In the genomic region with DNA sequence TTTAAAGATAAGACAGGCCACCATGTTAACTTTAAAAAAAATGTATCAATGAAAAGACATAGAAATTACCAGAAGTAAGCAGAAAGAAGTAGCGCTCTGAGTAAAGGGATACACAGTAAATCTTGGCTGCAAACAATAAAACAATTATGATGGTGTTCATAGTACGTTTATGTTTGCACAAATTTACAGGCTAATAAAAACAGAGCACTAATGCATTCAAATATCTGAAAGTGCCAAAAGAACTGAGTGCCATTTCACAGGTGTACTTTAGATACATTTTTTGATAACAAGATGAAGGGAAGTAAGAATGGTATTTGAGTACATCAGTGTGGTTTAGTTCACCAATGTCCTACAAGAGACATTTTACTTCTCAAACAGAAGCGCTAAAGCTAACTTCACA, we compare ENCODE assay signal across 19 cellular contexts.
"Had no signal": no experiment of that assay in that cellular context is flagged by ENCODE, and none has a peak within 500 bp of the region (broad histone marks: within the 10 kb centered on the region; RNA-seq: fewer than 3 reads in every experiment).

No MANE protein-coding gene starts in this region.

- DNase-seq: effector memory CD4-positive, alpha-beta T cell; hypothalamus; kidney glomerular epithelial cell; mammary epithelial cell; naive thymus-derived CD8-positive, alpha-beta T cell; retina; stimulated activated CD4-positive, alpha-beta T cell treated with anti-CD3 and anti-CD28 coated beads, Interleukin-12 subunit alpha, Interleukin-12 subunit beta, amount 100 ng/mL, for 4 hours; stimulated activated naive CD4-positive, alpha-beta T cell; stomach; substantia nigra had no signal

- H3K4me3 ChIP-seq: heart left ventricle, psoas muscle, skin epidermis, stomach, thoracic aorta had no signal

- ATAC-seq: left lobe of liver; naive thymus-derived CD8-positive, alpha-beta T cell; sciatic nerve had no signal

- H3K9me3 ChIP-seq: heart left ventricle, psoas muscle, stomach, thoracic aorta had no signal

- H3K79me2 ChIP-seq: parathyroid adenoma had no signal

- H3K4me1 ChIP-seq: heart left ventricle, parathyroid adenoma had no signal

- FAIRE-seq: frontal cortex, islet of Langerhans had no signal

- H3K27ac ChIP-seq: parathyroid adenoma, psoas muscle, skin epidermis, thoracic aorta had no signal

- H3K27me3 ChIP-seq: heart left ventricle, stomach had no signal

- H3K9ac ChIP-seq: parathyroid adenoma had no signal

- H3K36me3 ChIP-seq: heart left ventricle, stomach, thoracic aorta had no signal

- H2AFZ ChIP-seq: parathyroid adenoma had no signal
